21 cellular contexts compared by ENCODE assay signal in genomic region chr7:14807498-14807897, GRCh38.
DNase-seq lines count a peak whose midpoint lies in the region; ATAC-seq, FAIRE-seq and TF ChIP-seq lines count a peak whose summit lies in the region.
"Had no signal": no experiment of that assay in that cellular context is flagged by ENCODE, and none has a peak within 500 bp of the region (broad histone marks: within the 10 kb centered on the region; RNA-seq: fewer than 3 reads in every experiment).

No MANE protein-coding gene starts in this region.

- H3K27ac Mint-ChIP-seq in astrocyte (ENCODE audit: unreplicated experiment): peak overlapping the region; percentile 96
- H3K27ac Mint-ChIP-seq in activated naive CD8-positive, alpha-beta T cell treated with anti-CD3 and anti-CD28 coated beads for 36 hours: no peak overlapping the region
- H3K27ac Mint-ChIP-seq: CD4-positive, CD25-positive, alpha-beta regulatory T cell; GM23338 had no signal

- no peak overlapping the region for H3K27ac ChIP-seq in astrocyte (ENCODE audit: low read depth, low read length)
- H3K27ac ChIP-seq: KMS-11 had no signal

- H3K36me3 ChIP-seq in astrocyte (ENCODE audit: insufficient read depth, low read length): no peaks in the 10 kb centered on the region
- no peaks in the 10 kb centered on the region for H3K36me3 ChIP-seq in MG63
- H3K36me3 ChIP-seq: BE2C had no signal

- TF ChIP-seq POLR2A in H54 (IDR thresholded peaks at IDR 0.05; ENCODE audit: low read depth, low read length): no peak

- no peak for TF ChIP-seq CTCF in astrocyte (IDR thresholded peaks at IDR 0.05; ENCODE audit: insufficient read depth, low read depth, low read length)

- H3K4me3 ChIP-seq in astrocyte (ENCODE audit: insufficient read depth, low read depth, low read length): no peak overlapping the region
- H3K4me3 ChIP-seq in MG63: no peak overlapping the region
- H3K4me3 ChIP-seq: GM23338 had no signal

- H3K79me2 ChIP-seq in astrocyte (ENCODE audit: insufficient read depth, low read length): no peaks in the 10 kb centered on the region

- no peak for ATAC-seq in GM21381 (IDR thresholded peaks at IDR 0.05; ENCODE audit: unreplicated experiment)
- ATAC-seq: GM23338, PC-3 had no signal

- H3K4me2 ChIP-seq in astrocyte (ENCODE audit: low read length): no peak overlapping the region
- H3K4me2 ChIP-seq: GM23338, KMS-11 had no signal

- no peak overlapping the region for H2AFZ ChIP-seq in astrocyte (ENCODE audit: low read depth, low read length)
- H2AFZ ChIP-seq: GM23338 had no signal

- FAIRE-seq in H54 (lab: Jason Lieb, UNC) (peak; percentile 84), astrocyte (lab: Jason Lieb, UNC) (no peak)

- DNase-seq in AG08395 (ENCODE audit: low spot score) (peak; percentile 13), H54 (ENCODE audit: insufficient read length, low spot score) (no peak), astrocyte (ENCODE audit: low read depth) (no peak), hepatic stellate cell (ENCODE audit: low spot score) (peak; percentile 10), posterior vena cava (ENCODE audit: low spot score) (no peak), MG63 (no peak)
- DNase-seq in activated naive CD8-positive, alpha-beta T cell treated with anti-CD3 and anti-CD28 coated beads for 36 hours: no peak
- DNase-seq: 8988T; BE2C; Caco-2; CD4-positive, CD25-positive, alpha-beta regulatory T cell; NCI-H1436; NCI-H2029 treated with DMSO at 0.1 percent for 48 hours; NCI-H2171; NCI-H526; PC-3; RPMI8226; SHP77 treated with DMSO at 0.1 percent for 48 hours had no signal

- intact Hi-C loops in posterior vena cava (cut with DNase I): no loop called here

- no peaks in the 10 kb centered on the region for H3K36me3 Mint-ChIP-seq in astrocyte (ENCODE audit: low read depth, unreplicated experiment)
- no peaks in the 10 kb centered on the region for H3K36me3 Mint-ChIP-seq in activated naive CD8-positive, alpha-beta T cell treated with anti-CD3 and anti-CD28 coated beads for 36 hours
- H3K36me3 Mint-ChIP-seq: CD4-positive, CD25-positive, alpha-beta regulatory T cell had no signal

- H4K20me1 ChIP-seq in astrocyte (ENCODE audit: insufficient read depth, low read length): no peaks in the 10 kb centered on the region

- H3K27me3 ChIP-seq in astrocyte (ENCODE audit: insufficient read depth, low read length): no peaks in the 10 kb centered on the region
- H3K27me3 ChIP-seq in MG63: no peaks in the 10 kb centered on the region
- H3K27me3 ChIP-seq: BE2C had no signal

- H3K9ac ChIP-seq in astrocyte (ENCODE audit: low read length): no peak overlapping the region
- H3K9ac ChIP-seq: KMS-11 had no signal

- H3K27me3 Mint-ChIP-seq in astrocyte (ENCODE audit: low read depth, unreplicated experiment): no peaks in the 10 kb centered on the region
- no peaks in the 10 kb centered on the region for H3K27me3 Mint-ChIP-seq in activated naive CD8-positive, alpha-beta T cell treated with anti-CD3 and anti-CD28 coated beads for 36 hours
- H3K27me3 Mint-ChIP-seq: CD4-positive, CD25-positive, alpha-beta regulatory T cell had no signal

- H3K4me3 Mint-ChIP-seq in astrocyte (ENCODE audit: unreplicated experiment): peak overlapping the region; percentile 47
- no peak overlapping the region for H3K4me3 Mint-ChIP-seq in activated naive CD8-positive, alpha-beta T cell treated with anti-CD3 and anti-CD28 coated beads for 36 hours
- H3K4me3 Mint-ChIP-seq: CD4-positive, CD25-positive, alpha-beta regulatory T cell; GM23338 had no signal

- no peaks in the 10 kb centered on the region for H3K9me3 Mint-ChIP-seq in astrocyte (ENCODE audit: unreplicated experiment)
- no peaks in the 10 kb centered on the region for H3K9me3 Mint-ChIP-seq in activated naive CD8-positive, alpha-beta T cell treated with anti-CD3 and anti-CD28 coated beads for 36 hours
- H3K9me3 Mint-ChIP-seq: GM23338 had no signal

- no peaks in the 10 kb centered on the region for H3K4me1 ChIP-seq in astrocyte (ENCODE audit: insufficient read depth, low read length)
- H3K4me1 ChIP-seq: BE2C, Caco-2 had no signal

- peaks cover 9% of the 10 kb centered on the region for H3K4me1 Mint-ChIP-seq in astrocyte (ENCODE audit: low read depth, unreplicated experiment)
- no peaks in the 10 kb centered on the region for H3K4me1 Mint-ChIP-seq in activated naive CD8-positive, alpha-beta T cell treated with anti-CD3 and anti-CD28 coated beads for 36 hours
- H3K4me1 Mint-ChIP-seq: CD4-positive, CD25-positive, alpha-beta regulatory T cell; GM23338 had no signal

- H3K9me3 ChIP-seq in astrocyte (ENCODE audit: insufficient read depth, low read depth, low read length): no peaks in the 10 kb centered on the region
- H3K9me3 ChIP-seq in MG63: no peaks in the 10 kb centered on the region
- H3K9me3 ChIP-seq: BE2C, Caco-2 had no signal

Comparison
In these comparisons a context has a peak if more than half of its experiments do, and no peak if none do; other contexts are left out.
1. DNase-seq: peak in AG08395 (single experiment) and hepatic stellate cell (single experiment); none in H54 (single experiment), astrocyte (single experiment), posterior vena cava (single experiment), MG63 (single experiment) and activated naive CD8-positive, alpha-beta T cell treated with anti-CD3 and anti-CD28 coated beads for 36 hours (single experiment).